8 cellular contexts compared by ENCODE assay signal in the genomic region with DNA sequence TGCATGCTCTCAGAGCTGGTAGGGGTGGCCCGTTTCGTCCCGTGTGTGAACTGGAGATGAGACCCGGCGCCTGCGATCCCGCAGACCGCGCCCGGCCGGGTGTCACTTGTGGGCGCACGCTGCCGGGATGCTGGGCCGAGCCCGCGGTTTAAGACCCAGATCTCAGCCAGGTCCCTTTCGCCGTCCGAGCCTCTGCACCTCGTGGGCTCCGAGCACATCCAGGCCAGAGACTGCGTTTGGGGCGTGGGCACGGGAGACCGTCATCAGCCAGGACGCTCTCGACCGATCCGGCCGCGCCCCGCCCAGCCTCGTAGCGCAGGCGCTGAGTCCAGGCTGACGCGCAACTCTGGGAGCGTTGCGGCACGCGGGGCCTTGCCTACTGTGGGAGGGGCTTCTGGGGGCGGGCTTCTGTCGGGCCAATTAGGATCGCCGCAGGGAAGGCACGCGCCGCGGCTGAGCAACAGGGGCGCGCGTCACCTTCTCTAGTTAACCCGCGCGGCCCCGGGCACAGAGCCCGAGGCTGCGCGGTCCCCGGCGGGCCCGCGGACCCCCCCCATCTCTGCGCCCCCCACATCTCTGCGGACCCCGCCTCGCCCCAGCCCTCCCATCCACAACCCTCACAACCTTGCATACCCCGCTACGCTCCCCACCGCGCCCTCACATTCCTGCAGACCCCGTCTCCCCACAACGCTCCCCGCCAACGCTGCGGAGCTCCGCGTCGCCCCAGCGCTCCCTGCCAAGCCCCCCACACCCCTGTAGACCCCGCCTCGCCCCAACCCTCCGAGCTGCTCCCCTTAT. TPM values are rescaled to one million over a fixed set of nuclear protein-coding genes. Genes with fewer than 3 reads are reported as not detected.
DNase-seq lines count a peak whose midpoint lies in the region; ATAC-seq and TF ChIP-seq lines count a peak whose summit lies in the region.

No MANE protein-coding gene starts in this region.

- CTCF ChIA-PET in SK-N-SH (lab: Yijun Ruan, JAX), result interaction anchor here (0.8 kb wide), 2 partner anchors 30 to 101 kb away, joined by 3 read pairs; no protein-coding TSS in a partner anchor

- H3K9me2 ChIP-seq in SK-N-SH, result no peaks in the 10 kb centered on the region

- peaks cover 21% of the 10 kb centered on the region for H3K4me1 Mint-ChIP-seq in osteocyte (ENCODE audit: unreplicated experiment)

- peak overlapping the region; percentile 95 for H3K4me2 ChIP-seq in SK-N-SH

- POLR2A ChIA-PET in SK-N-SH (lab: Yijun Ruan, JAX), result interaction anchor here (0.6 to 2.2 kb wide), 4 partner anchors 12 to 317 kb away, joined by 3 to 15 read pairs (median 6); a partner anchor contains a TSS

- H3K9ac ChIP-seq in SK-N-SH, result peak overlapping the region; percentile 63

- peak overlapping the region; percentile 94 to 98 for H3K27ac Mint-ChIP-seq in activated naive CD4-positive, alpha-beta T cell treated with anti-CD3 and anti-CD28 coated beads, Interleukin-2, amount 50 U/mL, for 72 hours
- H3K27ac Mint-ChIP-seq in osteocyte (ENCODE audit: unreplicated experiment), result peak overlapping the region; percentile 96

- TF ChIP-seq CTCF in SK-N-SH (IDR thresholded peaks at IDR 0.05) (no peak), osteocyte (IDR thresholded peaks at IDR 0.05) (no peak)

- H2AFZ ChIP-seq in SK-N-SH (ENCODE audit: low read depth), result peak overlapping the region; percentile 79; the same call in 1 of the 2 replicates

- peak overlapping the region; percentile 90 for H3K4me3 Mint-ChIP-seq in osteocyte (ENCODE audit: unreplicated experiment)

- no peak for TF ChIP-seq RAD21 in SK-N-SH (IDR thresholded peaks at IDR 0.05; ENCODE audit: low read length)

- DNase-seq in GM04503 (ENCODE audit: low read depth) (peak; percentile 82), NCI-H1048 (lab: John Stamatoyannopoulos, UW) (peak; percentile 85), SK-N-SH (peak; percentile 99), glomerular visceral epithelial cell (ENCODE audit: extremely low spot score) (peak; percentile 96), osteocyte (ENCODE audit: extremely low spot score, unreplicated experiment) (peak; percentile 99)
- peak; percentile 96 to 97 for DNase-seq in activated naive CD4-positive, alpha-beta T cell treated with anti-CD3 and anti-CD28 coated beads, Interleukin-2, amount 50 U/mL, for 72 hours (ENCODE audit: low spot score in 2 of 2)

- H3K27me3 Mint-ChIP-seq in osteocyte (ENCODE audit: unreplicated experiment), result no peaks in the 10 kb centered on the region

- no peaks in the 10 kb centered on the region for H3K79me2 ChIP-seq in SK-N-SH (ENCODE audit: insufficient read depth)

- H3K4me3 ChIP-seq in SK-N-SH (ENCODE audit: low read depth in 2 of 2, low read length in 1 of 2), result peak overlapping the region; percentile 58 to 67
- H3K4me3 ChIP-seq in thymus (ENCODE audit: low read length), result peak overlapping the region; percentile 74

- H3K4me1 ChIP-seq in SK-N-SH (ENCODE audit: control insufficient read depth in 1 of 2, insufficient read depth in 2 of 2, low read depth in 1 of 2, low read length in 1 of 2), result peaks cover 0 to 8% of the 10 kb centered on the region in 2 experiments; a peak in 2 of 4 replicates
- peaks cover 6% of the 10 kb centered on the region for H3K4me1 ChIP-seq in thymus (ENCODE audit: control insufficient read depth, insufficient read depth, low read length)

- H3K27me3 ChIP-seq in SK-N-SH (ENCODE audit: insufficient read depth), result no peaks in the 10 kb centered on the region
- H3K27me3 ChIP-seq in thymus (ENCODE audit: control insufficient read depth, insufficient read depth), result no peaks in the 10 kb centered on the region

- H3K9me3 ChIP-seq in SK-N-SH (no peaks in the 10 kb centered on the region), thymus (ENCODE audit: control insufficient read depth) (peaks cover 1% of the 10 kb centered on the region)

- WGBS in SK-N-SH (ENCODE audit: low lambda C conversion rate), result 2% methylated on average over 30 of the region's 84 CpGs
- WGBS in thymus, result under 1% methylated on average over 84 of the region's 84 CpGs

- ATAC-seq in HG02571 (IDR thresholded peaks at IDR 0.05; ENCODE audit: unreplicated experiment), result peak; percentile 77
- peak; percentile 90 to 93 for ATAC-seq in activated naive CD4-positive, alpha-beta T cell treated with anti-CD3 and anti-CD28 coated beads, Interleukin-2, amount 50 U/mL, for 72 hours

- no peak for TF ChIP-seq EP300 in SK-N-SH (IDR thresholded peaks at IDR 0.05; ENCODE audit: borderline replicate concordance in 1 of 2, low read depth in 1 of 2, low read length in 1 of 2)

- H3K9me3 Mint-ChIP-seq in activated naive CD4-positive, alpha-beta T cell treated with anti-CD3 and anti-CD28 coated beads, Interleukin-2, amount 50 U/mL, for 72 hours, result no peaks in the 10 kb centered on the region
- H3K9me3 Mint-ChIP-seq in osteocyte (ENCODE audit: unreplicated experiment), result no peaks in the 10 kb centered on the region

- no peaks in the 10 kb centered on the region for H3K36me3 Mint-ChIP-seq in activated naive CD4-positive, alpha-beta T cell treated with anti-CD3 and anti-CD28 coated beads, Interleukin-2, amount 50 U/mL, for 72 hours
- H3K36me3 Mint-ChIP-seq in osteocyte (ENCODE audit: unreplicated experiment), result peaks cover 2% of the 10 kb centered on the region

- peaks cover 19% of the 10 kb centered on the region for H3F3A ChIP-seq in SK-N-SH (replicated peaks; ENCODE audit: insufficient read depth)

- no peaks in the 10 kb centered on the region for H4K20me1 ChIP-seq in SK-N-SH (ENCODE audit: insufficient read depth)

- H3K36me3 ChIP-seq in SK-N-SH (replicated peaks in 1 of 2; ENCODE audit: control insufficient read depth in 1 of 2, insufficient read depth in 2 of 2, low read length in 1 of 2), result peaks cover 0 to 15% of the 10 kb centered on the region in 2 experiments
- peaks cover 33% of the 10 kb centered on the region for H3K36me3 ChIP-seq in thymus (ENCODE audit: control insufficient read depth, insufficient read depth)

- H3K27ac ChIP-seq in SK-N-SH (ENCODE audit: low read depth in 2 of 2, low read length in 1 of 2) (peak overlapping the region; percentile 67 to 84), thymus (ENCODE audit: low read depth) (peak overlapping the region; percentile 97)

TF ChIP-seq in SK-N-SH, 30 proteins besides CTCF, POLR2A, EP300 and RAD21 (continues in another document):
- TF ChIP-seq, protein P1, sequence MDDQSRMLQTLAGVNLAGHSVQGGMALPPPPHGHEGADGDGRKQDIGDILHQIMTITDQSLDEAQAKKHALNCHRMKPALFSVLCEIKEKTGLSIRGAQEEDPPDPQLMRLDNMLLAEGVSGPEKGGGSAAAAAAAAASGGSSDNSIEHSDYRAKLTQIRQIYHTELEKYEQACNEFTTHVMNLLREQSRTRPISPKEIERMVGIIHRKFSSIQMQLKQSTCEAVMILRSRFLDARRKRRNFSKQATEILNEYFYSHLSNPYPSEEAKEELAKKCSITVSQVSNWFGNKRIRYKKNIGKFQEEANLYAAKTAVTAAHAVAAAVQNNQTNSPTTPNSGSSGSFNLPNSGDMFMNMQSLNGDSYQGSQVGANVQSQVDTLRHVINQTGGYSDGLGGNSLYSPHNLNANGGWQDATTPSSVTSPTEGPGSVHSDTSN (IDR thresholded peaks at IDR 0.05), result peak; percentile 60; the same call in 1 of the 2 replicates
- TF ChIP-seq SMC3 (IDR thresholded peaks at IDR 0.05; ENCODE audit: low read depth, low read length), result no peak

RNA-seq across cellular contexts. Expression of a gene that starts 0.7 kb away (rescaled TPM):
- polyA plus RNA-seq in SK-N-SH (2012; rRNA removed) (not detected in 2 replicates), thymus (1.2 TPM)
- polyA plus RNA-seq in SK-N-SH (2012; cell fraction: cytosol; rRNA removed), result not detected in 2 replicates
- 0.12 TPM in 1 of 2 replicates, not detected in the other for polyA plus RNA-seq in SK-N-SH (2012; cell fraction: nucleus; rRNA removed)
- under 1 TPM in 1 of 2 donors, not detected in 1; 0.50 TPM for total RNA-seq in activated naive CD4-positive, alpha-beta T cell treated with anti-CD3 and anti-CD28 coated beads, Interleukin-2, amount 50 U/mL, for 72 hours
- not detected in 2 replicates for total RNA-seq in osteocyte

RNA-seq across cellular contexts. Expression of a gene that starts 5.9 kb away (rescaled TPM):
- polyA plus RNA-seq in SK-N-SH (2012; rRNA removed) (22.0 and 33.4 TPM in 2 replicates), thymus (14.1 TPM)
- polyA plus RNA-seq in SK-N-SH (2012; cell fraction: cytosol; rRNA removed), result 18.8 and 27.2 TPM in 2 replicates
- 33.6 and 52.5 TPM in 2 replicates for polyA plus RNA-seq in SK-N-SH (2012; cell fraction: nucleus; rRNA removed)
- 10 to 100 TPM; 36.5 to 57.6 TPM for total RNA-seq in activated naive CD4-positive, alpha-beta T cell treated with anti-CD3 and anti-CD28 coated beads, Interleukin-2, amount 50 U/mL, for 72 hours
- 44.9 and 45.8 TPM in 2 replicates for total RNA-seq in osteocyte

RNA-seq across cellular contexts. Expression of a gene that starts 11.7 kb away (rescaled TPM):
- polyA plus RNA-seq in SK-N-SH (2012; rRNA removed), result 38.1 and 50.7 TPM in 2 replicates
- polyA plus RNA-seq in SK-N-SH (2012; cell fraction: cytosol; rRNA removed), result 10.0 and 16.0 TPM in 2 replicates
- 250 and 312 TPM in 2 replicates for polyA plus RNA-seq in SK-N-SH (2012; cell fraction: nucleus; rRNA removed)
- 10 to 100 TPM; 37.0 to 37.2 TPM for total RNA-seq in activated naive CD4-positive, alpha-beta T cell treated with anti-CD3 and anti-CD28 coated beads, Interleukin-2, amount 50 U/mL, for 72 hours
- total RNA-seq in osteocyte, result 52.5 and 56.6 TPM in 2 replicates
- 33.2 TPM for polyA plus RNA-seq in thymus

RNA-seq across cellular contexts. Expression of a gene that starts 18.1 kb away (rescaled TPM):
- polyA plus RNA-seq in SK-N-SH (2012; rRNA removed) (30.2 and 80.1 TPM in 2 replicates), thymus (103 TPM)
- 61.1 and 88.7 TPM in 2 replicates for polyA plus RNA-seq in SK-N-SH (2012; cell fraction: cytosol; rRNA removed)
- polyA plus RNA-seq in SK-N-SH (2012; cell fraction: nucleus; rRNA removed), result 73.3 and 99.4 TPM in 2 replicates
- 100 to 1,000 TPM in 1 of 2 donors, 10 to 100 TPM in 1; 94.4 to 127 TPM for total RNA-seq in activated naive CD4-positive, alpha-beta T cell treated with anti-CD3 and anti-CD28 coated beads, Interleukin-2, amount 50 U/mL, for 72 hours
- 208 and 211 TPM in 2 replicates for total RNA-seq in osteocyte

RNA-seq across cellular contexts. Expression of a gene that starts 57.0 kb away (rescaled TPM):
- 5.6 and 6.7 TPM in 2 replicates for polyA plus RNA-seq in SK-N-SH (2012; rRNA removed)
- 2.7 and 3.9 TPM in 2 replicates for polyA plus RNA-seq in SK-N-SH (2012; cell fraction: cytosol; rRNA removed)
- polyA plus RNA-seq in SK-N-SH (2012; cell fraction: nucleus; rRNA removed), result 18.3 and 20.6 TPM in 2 replicates
- 10 to 100 TPM in 1 of 2 donors, 1 to 10 TPM in 1; 7.8 to 10.6 TPM for total RNA-seq in activated naive CD4-positive, alpha-beta T cell treated with anti-CD3 and anti-CD28 coated beads, Interleukin-2, amount 50 U/mL, for 72 hours
- 15.4 and 17.4 TPM in 2 replicates for total RNA-seq in osteocyte
- polyA plus RNA-seq in thymus, result 3.7 TPM

Comparison
In these comparisons a context has a peak if more than half of its experiments do, and no peak if none do; other contexts are left out.
1. Peak in every context shown above with its lines: DNase-seq, ATAC-seq, H3K4me3 ChIP-seq and H3K27ac ChIP-seq.